ENCODE assay signal across 12 cellular contexts in the genomic region with DNA sequence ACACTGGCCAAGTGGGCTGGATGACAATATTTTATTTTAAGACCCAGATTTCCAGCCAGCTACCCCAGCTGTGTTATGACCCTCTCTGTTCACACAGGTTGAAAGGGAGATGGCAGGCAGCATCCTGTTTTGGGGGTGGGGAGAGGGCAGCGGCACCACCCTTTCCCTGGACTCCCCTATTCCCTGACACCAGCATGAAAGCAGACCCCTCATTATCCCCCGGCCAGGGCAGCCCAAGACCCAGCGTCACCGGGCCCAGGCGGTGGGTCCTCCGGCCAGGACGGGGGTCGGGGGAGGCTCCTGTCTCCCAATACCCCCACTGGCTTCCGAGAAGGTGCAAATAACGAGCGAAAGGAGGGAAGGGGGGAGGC.
A peak's percentile ranks its signal among the peaks of the same experiment; 100 is the strongest.
DNase-seq lines count a peak whose midpoint lies in the region; ATAC-seq and TF ChIP-seq lines count a peak whose summit lies in the region.
"Had no signal": no experiment of that assay in that cellular context is flagged by ENCODE, and none has a peak within 500 bp of the region (broad histone marks: within the 10 kb centered on the region; RNA-seq: fewer than 3 reads in every experiment).

No MANE protein-coding gene starts in this region.

- peaks cover 50% of the 10 kb centered on the region for H3K4me1 Mint-ChIP-seq in activated T-cell treated with anti-CD3 and anti-CD28 coated beads, Interleukin-2, amount 50 U/mL, for 72 hours (ENCODE audit: low read depth)

- no peak for ATAC-seq in activated T-cell treated with anti-CD3 and anti-CD28 coated beads, Interleukin-2, amount 50 U/mL, for 72 hours (replicated peaks in 1 of 2)
- no peak for ATAC-seq in HG03457 (IDR thresholded peaks at IDR 0.05; ENCODE audit: unreplicated experiment)
- ATAC-seq in HG03432 (IDR thresholded peaks at IDR 0.05; ENCODE audit: unreplicated experiment): no peak
- ATAC-seq: K562 had no signal

- H3K4me3 ChIP-seq in esophagus squamous epithelium: no peak overlapping the region
- no peak overlapping the region for H3K4me3 ChIP-seq in ovary
- H3K4me3 ChIP-seq in transverse colon: no peak overlapping the region
- H3K4me3 ChIP-seq: A549, K562 had no signal

- intact Hi-C loops in esophagus squamous epithelium (cut with DNase I): no loop called here
- intact Hi-C loops in ovary (cut with DNase I): no loop called here
- intact Hi-C loops in transverse colon (cut with DNase I; ENCODE audit: low total_unique reads): no loop called here

- 92% methylated on average over 2 to 4 of the region's 11 CpGs for WGBS in esophagus squamous epithelium, 2 donors
- 75 to 80% (median 79%) methylated on average over 11 of the region's 11 CpGs for WGBS in ovary, 3 donors
- WGBS in transverse colon (ENCODE audit: low coverage in 1 of 2), 2 donors: 93% methylated on average over 11 of the region's 11 CpGs; no CpG with 5 or more reads in 1 of the 2 donors

- no peak overlapping the region for H3K27ac Mint-ChIP-seq in activated T-cell treated with anti-CD3 and anti-CD28 coated beads, Interleukin-2, amount 50 U/mL, for 72 hours

- H3K36me3 Mint-ChIP-seq in activated T-cell treated with anti-CD3 and anti-CD28 coated beads, Interleukin-2, amount 50 U/mL, for 72 hours (ENCODE audit: insufficient read depth in 2 of 2): no peaks in the 10 kb centered on the region
- H3K36me3 Mint-ChIP-seq: activated naive CD4-positive, alpha-beta T cell treated with anti-CD3 and anti-CD28 coated beads, Interleukin-2, amount 50 U/mL, for 24 hours had no signal

- H3K27me3 ChIP-seq in esophagus squamous epithelium (no peaks in the 10 kb centered on the region), ovary (no peaks in the 10 kb centered on the region), transverse colon (no peaks in the 10 kb centered on the region)

- peak; percentile 13 for DNase-seq in activated T-cell treated with anti-CD3 and anti-CD28 coated beads, Interleukin-2, amount 50 U/mL, for 1 hour
- DNase-seq in activated T-cell treated with anti-CD3 and anti-CD28 coated beads, Interleukin-2, amount 50 U/mL, for 72 hours: no peak
- DNase-seq in esophagus squamous epithelium (lab: John Stamatoyannopoulos, UW) (no peak), ovary (peak in 3 of 5 donors; percentile 9 to 34 (median 18)), transverse colon (no peak), GDM1 (lab: John Stamatoyannopoulos, UW) (no peak)
- DNase-seq: NCI-H2171 treated with DMSO at 0.1 percent for 48 hours had no signal

- TF ChIP-seq CTCF in esophagus squamous epithelium (IDR thresholded peaks at IDR 0.05): no peak
- no peak for TF ChIP-seq CTCF in ovary (IDR thresholded peaks at IDR 0.05)
- TF ChIP-seq CTCF in transverse colon (IDR thresholded peaks at IDR 0.05): no peak

- peak overlapping the region in 1 of 2 donors; percentile 43 for H3K4me3 Mint-ChIP-seq in activated T-cell treated with anti-CD3 and anti-CD28 coated beads, Interleukin-2, amount 50 U/mL, for 72 hours

- H3K9me3 Mint-ChIP-seq in activated T-cell treated with anti-CD3 and anti-CD28 coated beads, Interleukin-2, amount 50 U/mL, for 72 hours: no peaks in the 10 kb centered on the region
- H3K9me3 Mint-ChIP-seq: activated naive CD4-positive, alpha-beta T cell treated with anti-CD3 and anti-CD28 coated beads, Interleukin-2, amount 50 U/mL, for 24 hours had no signal

- no peak for TF ChIP-seq POLR2A in esophagus squamous epithelium (IDR thresholded peaks at IDR 0.05)
- no peak for TF ChIP-seq POLR2A in ovary (IDR thresholded peaks at IDR 0.05)
- no peak for TF ChIP-seq POLR2A in transverse colon (IDR thresholded peaks at IDR 0.05)

- H3K36me3 ChIP-seq in esophagus squamous epithelium (no peaks in the 10 kb centered on the region), ovary (no peaks in the 10 kb centered on the region), transverse colon (no peaks in the 10 kb centered on the region)

- no peak for TF ChIP-seq EP300 in ovary (IDR thresholded peaks at IDR 0.05)
- TF ChIP-seq EP300 in transverse colon (IDR thresholded peaks at IDR 0.05; ENCODE audit: low read depth): no peak

- peak overlapping the region in 3 of 4 donors; percentile 59 to 68 (median 61) for H3K27ac ChIP-seq in esophagus squamous epithelium
- peak overlapping the region in 1 of 2 donors; percentile 52 for H3K27ac ChIP-seq in ovary
- H3K27ac ChIP-seq in transverse colon: peak overlapping the region in 3 of 4 donors; percentile 5 to 47 (median 33)

- H3K9me3 ChIP-seq in esophagus squamous epithelium (no peaks in the 10 kb centered on the region), ovary (no peaks in the 10 kb centered on the region), transverse colon (no peaks in the 10 kb centered on the region)
- H3K9me3 ChIP-seq: A549 had no signal

- in situ Hi-C loops in transverse colon (cut with MboI; ENCODE audit: low pct_ligation_motif_present in 1 of 4, low pct_unique_long_range_greater_than_20kb in 1 of 4, low sequenced_read_pairs in 3 of 4): no loop called here

- no peaks in the 10 kb centered on the region for H3K27me3 Mint-ChIP-seq in activated T-cell treated with anti-CD3 and anti-CD28 coated beads, Interleukin-2, amount 50 U/mL, for 72 hours (ENCODE audit: low read depth)
- H3K27me3 Mint-ChIP-seq: activated naive CD4-positive, alpha-beta T cell treated with anti-CD3 and anti-CD28 coated beads, Interleukin-2, amount 50 U/mL, for 24 hours had no signal

- H3K4me1 ChIP-seq in esophagus squamous epithelium (peaks cover 45 to 90% (median 65%) of the 10 kb centered on the region in 3 donors), ovary (ENCODE audit: insufficient read depth) (peaks cover 11% of the 10 kb centered on the region), transverse colon (peaks cover 29 to 55% (median 36%) of the 10 kb centered on the region in 4 donors)

Comparison
In these comparisons a context has a peak if more than half of its experiments do, and no peak if none do; other contexts are left out.
1. DNase-seq: peak in activated T-cell treated with anti-CD3 and anti-CD28 coated beads, Interleukin-2, amount 50 U/mL, for 1 hour (single experiment) and ovary (3 of 5); none in activated T-cell treated with anti-CD3 and anti-CD28 coated beads, Interleukin-2, amount 50 U/mL, for 72 hours (0 of 2), esophagus squamous epithelium (single experiment), transverse colon (single experiment) and GDM1 (single experiment).